ENCODE assay signal across 1 cellular context in genomic region chr20:49785851-49786174, GRCh38.
TF ChIP-seq lines count a peak whose summit lies in the region.

No MANE protein-coding gene starts in this region.

TF ChIP-seq in H1, 55 proteins besides CTCF, POLR2A, EP300 and RAD21 (continued from another document):
- TF ChIP-seq CBX8 (IDR thresholded peaks at IDR 0.05; ENCODE audit: borderline replicate concordance, low read depth, low read length) (no peak), KDM1A (IDR thresholded peaks at IDR 0.05; ENCODE audit: borderline replicate concordance, low read length) (no peak), EZH2 (IDR thresholded peaks at IDR 0.05; ENCODE audit: low read depth, low read length, severe bottlenecking) (no peak), BCL11A (IDR thresholded peaks at IDR 0.05; ENCODE audit: low read depth in 2 of 2, low read length in 2 of 2) (no peak), TEAD4 (IDR thresholded peaks at IDR 0.05; ENCODE audit: low read depth, low read length) (no peak), ZNF274 (IDR thresholded peaks at IDR 0.05; ENCODE audit: borderline replicate concordance, extremely low read depth, low read length) (no peak), CREB1 (IDR thresholded peaks at IDR 0.05) (no peak), KDM4A (IDR thresholded peaks at IDR 0.05; ENCODE audit: low read depth, low read length, severe bottlenecking) (no peak), PHF8 (conservative IDR thresholded peaks at IDR 0.05; ENCODE audit: low read depth, low read length) (no peak), TAF7 (optimal IDR thresholded peaks at IDR 0.05; ENCODE audit: borderline replicate concordance, low read depth, low read length) (no peak), NRF1 (IDR thresholded peaks at IDR 0.05; ENCODE audit: low read depth, low read length) (no peak), POU5F1 (IDR thresholded peaks at IDR 0.05; ENCODE audit: low read depth, low read length) (no peak)
